In genomic region chr22:23485490-23485889, GRCh38 we compare ENCODE assay signal across 23 cellular contexts.
DNase-seq lines count a peak whose midpoint lies in the region; ATAC-seq, FAIRE-seq and TF ChIP-seq lines count a peak whose summit lies in the region.
"Had no signal": no experiment of that assay in that cellular context is flagged by ENCODE, and none has a peak within 500 bp of the region (broad histone marks: within the 10 kb centered on the region; RNA-seq: fewer than 3 reads in every experiment).

No MANE protein-coding gene starts in this region.

- no peaks in the 10 kb centered on the region for H3K4me1 ChIP-seq in endothelial cell of umbilical vein (ENCODE audit: control insufficient read depth, extremely low read depth, insufficient read depth, low read length)
- H3K4me1 ChIP-seq: Caco-2, heart right ventricle, lower lobe of right lung, Peyer's patch had no signal

- dilution Hi-C loops in endothelial cell of umbilical vein (cut with MboI; ENCODE audit: extremely low pct_ligation_motif_present, low sequenced_read_pairs), result no loop called here

- no peak overlapping the region for H3K4me3 Mint-ChIP-seq in stimulated activated naive CD8-positive, alpha-beta T cell treated with anti-CD3 and anti-CD28 coated beads, Interleukin-15, amount 100 ng/mL, for 72 hours
- no peak overlapping the region for H3K4me3 Mint-ChIP-seq in HFFc6
- H3K4me3 Mint-ChIP-seq: effector memory CD8-positive, alpha-beta T cell had no signal

- intact Hi-C loops in endothelial cell of umbilical vein (cut with micrococcal nuclease), result no loop called here

- no peaks in the 10 kb centered on the region for H3K9me1 ChIP-seq in endothelial cell of umbilical vein (replicated peaks; ENCODE audit: control insufficient read depth, extremely low read depth, insufficient read depth, low read length)

- BruUV-seq in endothelial cell of umbilical vein (replicated peaks; lab: Mats Ljungman, UMichigan), result no TSS peak

- FAIRE-seq in GM19239 (lab: Jason Lieb, UNC), result peak; percentile 84
- FAIRE-seq in endothelial cell of umbilical vein (lab: Jason Lieb, UNC), result peak; percentile 59

- no peaks in the 10 kb centered on the region for H3K36me3 Mint-ChIP-seq in HFFc6 (ENCODE audit: low read depth)

- no peak for TF ChIP-seq POLR2A in endothelial cell of umbilical vein (IDR thresholded peaks at IDR 0.05; ENCODE audit: low read depth, low read length)

- no peak overlapping the region for H3K27ac ChIP-seq in endothelial cell of umbilical vein (ENCODE audit: insufficient read depth, low read depth, low read length)
- H3K27ac ChIP-seq: heart right ventricle, lower lobe of right lung, Peyer's patch had no signal

- H3K9me3 ChIP-seq in endothelial cell of umbilical vein (replicated peaks; ENCODE audit: control insufficient read depth, insufficient read depth, low read length), result no peaks in the 10 kb centered on the region
- H3K9me3 ChIP-seq: BE2C, Caco-2, heart right ventricle, lower lobe of right lung, Peyer's patch had no signal

- ATAC-seq in HG03139 (IDR thresholded peaks at IDR 0.05; ENCODE audit: unreplicated experiment), result peak; percentile 63
- ATAC-seq in stimulated activated naive CD8-positive, alpha-beta T cell treated with anti-CD3 and anti-CD28 coated beads, Interleukin-15, amount 100 ng/mL, for 72 hours, result peak; percentile 71
- ATAC-seq in HG03342 (IDR thresholded peaks at IDR 0.05; ENCODE audit: unreplicated experiment), result no peak
- ATAC-seq: effector memory CD8-positive, alpha-beta T cell; HCT116 had no signal

- no peaks in the 10 kb centered on the region for H3K4me1 Mint-ChIP-seq in stimulated activated naive CD8-positive, alpha-beta T cell treated with anti-CD3 and anti-CD28 coated beads, Interleukin-15, amount 100 ng/mL, for 72 hours
- no peaks in the 10 kb centered on the region for H3K4me1 Mint-ChIP-seq in HFFc6 (ENCODE audit: low read depth)

- H3K9ac ChIP-seq in endothelial cell of umbilical vein (replicated peaks; ENCODE audit: extremely low read depth, insufficient read depth, low read length), result no peak overlapping the region

- no peak overlapping the region for H3K4me3 ChIP-seq in endothelial cell of umbilical vein (replicated peaks in 1 of 3; ENCODE audit: insufficient read depth in 1 of 3, low read depth in 1 of 3, low read length in 3 of 3)
- H3K4me3 ChIP-seq in foreskin fibroblast (ENCODE audit: low read depth in 1 of 2, low read length in 2 of 2), result no peak overlapping the region
- H3K4me3 ChIP-seq: heart right ventricle, lower lobe of right lung, Peyer's patch had no signal

- peaks cover 29% of the 10 kb centered on the region for H3K27me3 Mint-ChIP-seq in stimulated activated naive CD8-positive, alpha-beta T cell treated with anti-CD3 and anti-CD28 coated beads, Interleukin-15, amount 100 ng/mL, for 72 hours
- H3K27me3 Mint-ChIP-seq in HFFc6 (ENCODE audit: insufficient read depth), result peaks cover 24% of the 10 kb centered on the region; the same call in 1 of the 2 replicates

- H3K79me2 ChIP-seq in endothelial cell of umbilical vein (ENCODE audit: control insufficient read depth, insufficient read depth, low read length), result no peaks in the 10 kb centered on the region

- no peak for TF ChIP-seq CTCF in endothelial cell of umbilical vein (IDR thresholded peaks at IDR 0.05; ENCODE audit: extremely low read depth in 1 of 2, insufficient read depth in 1 of 2, low read depth in 1 of 2, low read length in 2 of 2)
- no peak for TF ChIP-seq CTCF in foreskin fibroblast (IDR thresholded peaks at IDR 0.05; ENCODE audit: low read depth, low read length)
- TF ChIP-seq CTCF in HFFc6 (IDR thresholded peaks at IDR 0.05), result no peak

- H3K36me3 ChIP-seq in endothelial cell of umbilical vein (ENCODE audit: control insufficient read depth in 2 of 2, extremely low read depth in 1 of 2, insufficient read depth in 2 of 2, low read length in 2 of 2), result no peaks in the 10 kb centered on the region
- H3K36me3 ChIP-seq: BE2C, heart right ventricle, lower lobe of right lung, Peyer's patch had no signal

- H3K4me2 ChIP-seq in endothelial cell of umbilical vein (ENCODE audit: insufficient read depth, low read length), result no peak overlapping the region

- H3K27me3 ChIP-seq in endothelial cell of umbilical vein (ENCODE audit: control insufficient read depth in 2 of 2, insufficient read depth in 2 of 2, low read length in 2 of 2), result peaks cover 4 to 8% of the 10 kb centered on the region in 2 experiments
- H3K27me3 ChIP-seq: BE2C, Peyer's patch had no signal

- H2AFZ ChIP-seq in endothelial cell of umbilical vein (ENCODE audit: low read depth, low read length), result no peak overlapping the region

- POLR2A ChIA-PET in endothelial cell of umbilical vein (lab: Charles Lee), result no interaction called here

- DNase-seq in GM19239 (ENCODE audit: insufficient read length, low spot score) (no peak), endothelial cell of umbilical vein (ENCODE audit: low read depth, low spot score) (no peak), foreskin fibroblast (no peak), HFFc6 (no peak)
- DNase-seq in stimulated activated naive CD8-positive, alpha-beta T cell treated with anti-CD3 and anti-CD28 coated beads, Interleukin-15, amount 100 ng/mL, for 72 hours, result no peak
- DNase-seq: activated CD4-positive, alpha-beta T cell treated with anti-CD3 and anti-CD28 coated beads for 1 hour; activated effector memory CD4-positive, alpha-beta T cell treated with Interleukin-2 at 50 U/mL for 16 hours; BE2C; Caco-2; cerebellar nuclear complex; effector memory CD8-positive, alpha-beta T cell; heart right ventricle; Karpas-422; lower lobe of right lung; NCI-H1092; NCI-H2081; NCI-H446 treated with DMSO at 0.1 percent for 48 hours; NK-92 treated with Interleukin-12 subunit alpha and Interleukin-12 subunit beta, amount 100 ng/mL, for 24 hours; Peyer's patch; stimulated activated CD4-positive, alpha-beta T cell treated with anti-CD3 and anti-CD28 coated beads, Interleukin-12 subunit alpha, Interleukin-12 subunit beta, amount 100 ng/mL, for 4 hours had no signal

- H4K20me1 ChIP-seq in endothelial cell of umbilical vein (replicated peaks; ENCODE audit: control insufficient read depth, extremely low read depth, insufficient read depth, low read length), result no peaks in the 10 kb centered on the region

- no peak overlapping the region for H3K27ac Mint-ChIP-seq in stimulated activated naive CD8-positive, alpha-beta T cell treated with anti-CD3 and anti-CD28 coated beads, Interleukin-15, amount 100 ng/mL, for 72 hours
- no peak overlapping the region for H3K27ac Mint-ChIP-seq in HFFc6
- H3K27ac Mint-ChIP-seq: effector memory CD8-positive, alpha-beta T cell had no signal

- CTCF ChIA-PET in endothelial cell of umbilical vein (lab: Charles Lee), result no interaction called here

- H3K9me3 Mint-ChIP-seq in stimulated activated naive CD8-positive, alpha-beta T cell treated with anti-CD3 and anti-CD28 coated beads, Interleukin-15, amount 100 ng/mL, for 72 hours, result no peaks in the 10 kb centered on the region
- no peaks in the 10 kb centered on the region for H3K9me3 Mint-ChIP-seq in HFFc6
- H3K9me3 Mint-ChIP-seq: effector memory CD8-positive, alpha-beta T cell had no signal

TF ChIP-seq in endothelial cell of umbilical vein, 7 proteins besides CTCF, POLR2A, EP300 and RAD21:
- TF ChIP-seq POLR2AphosphoS5 (IDR thresholded peaks at IDR 0.05; ENCODE audit: insufficient read depth, low read depth, low read length) (no peak), EZH2 (IDR thresholded peaks at IDR 0.05; ENCODE audit: borderline replicate concordance, low read depth, low read length, severe bottlenecking) (no peak), MAX (IDR thresholded peaks at IDR 0.05; ENCODE audit: insufficient read depth, insufficient read length) (no peak), JUN (IDR thresholded peaks at IDR 0.05; ENCODE audit: borderline replicate concordance, insufficient read depth, insufficient read length, low read depth) (no peak), FOS (IDR thresholded peaks at IDR 0.05; ENCODE audit: borderline replicate concordance, insufficient read depth, low read length) (no peak), GATA2 (IDR thresholded peaks at IDR 0.05; ENCODE audit: insufficient read depth, insufficient read length, low read depth, low read length) (no peak), MYC (IDR thresholded peaks at IDR 0.05; ENCODE audit: low read depth, low read length) (no peak)
